Comparison of ENCODE assay signal across 18 cellular contexts in genomic region chr17:9979463-9979995, GRCh38.
A peak's percentile ranks its signal among the peaks of the same experiment; 100 is the strongest.
DNase-seq lines count a peak whose midpoint lies in the region; ATAC-seq lines count a peak whose summit lies in the region.
"Had no signal": no experiment of that assay in that cellular context is flagged by ENCODE, and none has a peak within 500 bp of the region (broad histone marks: within the 10 kb centered on the region; RNA-seq: fewer than 3 reads in every experiment).

No MANE protein-coding gene starts in this region.

- H3K14ac ChIP-seq in mesenchymal stem cell (ENCODE audit: low read length in 2 of 2), result no peak overlapping the region

- no peak overlapping the region for H3K4me3 Mint-ChIP-seq in activated naive CD4-positive, alpha-beta T cell treated with anti-CD3 and anti-CD28 coated beads, Interleukin-2, amount 50 U/mL, for 24 hours
- H3K4me3 Mint-ChIP-seq in stimulated activated naive B cell treated with anti-CD40 and anti-IgM and Interleukin-4, amounts not matched to agents 10 μg/mL and 1 μg/mL and 100 μg/mL, for 72 hours, result no peak overlapping the region

- peak overlapping the region; percentile 74 for H3K27ac Mint-ChIP-seq in activated naive CD4-positive, alpha-beta T cell treated with anti-CD3 and anti-CD28 coated beads, Interleukin-2, amount 50 U/mL, for 24 hours
- no peak overlapping the region for H3K27ac Mint-ChIP-seq in stimulated activated naive B cell treated with anti-CD40 and anti-IgM and Interleukin-4, amounts not matched to agents 10 μg/mL and 1 μg/mL and 100 μg/mL, for 72 hours

- H2BK12ac ChIP-seq in mesenchymal stem cell (ENCODE audit: low read length in 2 of 2), result no peak overlapping the region

- H3K4me3 ChIP-seq in mesenchymal stem cell (ENCODE audit: insufficient read depth in 1 of 2, low read depth in 1 of 2, low read length in 2 of 2), result no peak overlapping the region
- H3K4me3 ChIP-seq: GM12878, MG63, Peyer's patch had no signal

- H4K8ac ChIP-seq in mesenchymal stem cell (ENCODE audit: low read length), result no peak overlapping the region

- peaks cover 7 to 32% of the 10 kb centered on the region in 2 experiments for H3K36me3 ChIP-seq in mesenchymal stem cell (ENCODE audit: control insufficient read depth in 1 of 2, insufficient read depth in 2 of 2, low read depth in 1 of 2, low read length in 2 of 2)
- H3K36me3 ChIP-seq: MG63, Peyer's patch had no signal

- H3K9ac ChIP-seq in mesenchymal stem cell (ENCODE audit: low read length), result no peak overlapping the region

- WGBS in mesenchymal stem cell, result 76% methylated on average over 13 of the region's 13 CpGs

- H2AK5ac ChIP-seq in mesenchymal stem cell (ENCODE audit: low read length, severe bottlenecking), result no peak overlapping the region

- no peak overlapping the region for H3K23ac ChIP-seq in mesenchymal stem cell (ENCODE audit: low read length in 2 of 2)

- H2AFZ ChIP-seq in mesenchymal stem cell (ENCODE audit: low read depth, low read length), result no peak overlapping the region

- peak overlapping the region; percentile 80 for H3K27ac ChIP-seq in caudate nucleus (ENCODE audit: low read depth, low read length)
- no peak overlapping the region for H3K27ac ChIP-seq in mesenchymal stem cell (ENCODE audit: low read length, poor library complexity, severe bottlenecking)
- H3K27ac ChIP-seq: 22Rv1, HL-60, Peyer's patch had no signal

- H3K18ac ChIP-seq in mesenchymal stem cell (ENCODE audit: low read depth in 1 of 2, low read length in 2 of 2), result no peak overlapping the region

- H3K4me2 ChIP-seq in mesenchymal stem cell (ENCODE audit: low read length, poor library complexity, severe bottlenecking), result no peak overlapping the region

- no peak overlapping the region for H2BK5ac ChIP-seq in mesenchymal stem cell (ENCODE audit: low read depth, low read length, poor library complexity, severe bottlenecking)

- no peak overlapping the region for H2BK120ac ChIP-seq in mesenchymal stem cell (ENCODE audit: low read depth, low read length)

- H3K9me3 ChIP-seq in mesenchymal stem cell (ENCODE audit: control insufficient read depth, low read length), result no peaks in the 10 kb centered on the region
- H3K9me3 ChIP-seq: MG63, Peyer's patch had no signal

- no peak overlapping the region for H3K4ac ChIP-seq in mesenchymal stem cell (ENCODE audit: low read depth in 1 of 2, low read length in 2 of 2)

- H3K36me3 Mint-ChIP-seq in activated naive CD4-positive, alpha-beta T cell treated with anti-CD3 and anti-CD28 coated beads, Interleukin-2, amount 50 U/mL, for 24 hours, result no peaks in the 10 kb centered on the region
- H3K36me3 Mint-ChIP-seq in stimulated activated naive B cell treated with anti-CD40 and anti-IgM and Interleukin-4, amounts not matched to agents 10 μg/mL and 1 μg/mL and 100 μg/mL, for 72 hours, result peaks cover 12% of the 10 kb centered on the region in 2 donors

- peak overlapping the region; percentile 30 for H2BK15ac ChIP-seq in mesenchymal stem cell (ENCODE audit: low read depth, poor library complexity, severe bottlenecking)

- no peaks in the 10 kb centered on the region for H3K9me3 Mint-ChIP-seq in activated naive CD4-positive, alpha-beta T cell treated with anti-CD3 and anti-CD28 coated beads, Interleukin-2, amount 50 U/mL, for 24 hours
- H3K9me3 Mint-ChIP-seq in stimulated activated naive B cell treated with anti-CD40 and anti-IgM and Interleukin-4, amounts not matched to agents 10 μg/mL and 1 μg/mL and 100 μg/mL, for 72 hours, result no peaks in the 10 kb centered on the region

- H3K4me1 ChIP-seq in mesenchymal stem cell (ENCODE audit: control insufficient read depth, insufficient read depth, low read depth, low read length), result peaks cover 3% of the 10 kb centered on the region
- H3K4me1 ChIP-seq: Peyer's patch had no signal

- no peaks in the 10 kb centered on the region for H3K79me1 ChIP-seq in mesenchymal stem cell (replicated peaks; ENCODE audit: low read length, poor library complexity, severe bottlenecking)

- no peaks in the 10 kb centered on the region for H3K4me1 Mint-ChIP-seq in activated naive CD4-positive, alpha-beta T cell treated with anti-CD3 and anti-CD28 coated beads, Interleukin-2, amount 50 U/mL, for 24 hours
- peaks cover 13 to 36% of the 10 kb centered on the region in 2 donors for H3K4me1 Mint-ChIP-seq in stimulated activated naive B cell treated with anti-CD40 and anti-IgM and Interleukin-4, amounts not matched to agents 10 μg/mL and 1 μg/mL and 100 μg/mL, for 72 hours

- H4K91ac ChIP-seq in mesenchymal stem cell (ENCODE audit: low read length), result no peak overlapping the region

- no peak for DNase-seq in activated naive CD4-positive, alpha-beta T cell (lab: John Stamatoyannopoulos, UW)
- DNase-seq in caudate nucleus (lab: John Stamatoyannopoulos, UW) (no peak), mesenchymal stem cell (no peak), activated T-cell treated with anti-CD3 and anti-CD28 coated beads for 4 hours (no peak), UCSD-AML1 (lab: John Stamatoyannopoulos, UW; ENCODE audit: unreplicated experiment) (no peak), NCI-H2171 (lab: John Stamatoyannopoulos, UW) (no peak)
- no peak for DNase-seq in stimulated activated naive B cell treated with anti-CD40 and anti-IgM and Interleukin-4, amounts not matched to agents 10 μg/mL and 1 μg/mL and 100 μg/mL, for 72 hours
- DNase-seq: KG1, MG63, NCI-H1417, NCI-H2029 treated with DMSO at 0.1 percent for 48 hours, NCI-H524, Peyer's patch had no signal

- ATAC-seq in stimulated activated naive B cell treated with anti-CD40 and anti-IgM and Interleukin-4, amounts not matched to agents 10 μg/mL and 1 μg/mL and 100 μg/mL, for 72 hours (replicated peaks), result peak; percentile 46 to 54
- ATAC-seq: GM12878, HCT116 had no signal

- no peaks in the 10 kb centered on the region for H3K27me3 ChIP-seq in mesenchymal stem cell (ENCODE audit: control insufficient read depth in 1 of 2, insufficient read depth in 1 of 2, low read length in 2 of 2)
- H3K27me3 ChIP-seq: MG63, Peyer's patch had no signal

- H3K27me3 Mint-ChIP-seq in activated naive CD4-positive, alpha-beta T cell treated with anti-CD3 and anti-CD28 coated beads, Interleukin-2, amount 50 U/mL, for 24 hours, result no peaks in the 10 kb centered on the region
- no peaks in the 10 kb centered on the region for H3K27me3 Mint-ChIP-seq in stimulated activated naive B cell treated with anti-CD40 and anti-IgM and Interleukin-4, amounts not matched to agents 10 μg/mL and 1 μg/mL and 100 μg/mL, for 72 hours
